ENCODE assay signal across 10 cellular contexts in the genomic region with DNA sequence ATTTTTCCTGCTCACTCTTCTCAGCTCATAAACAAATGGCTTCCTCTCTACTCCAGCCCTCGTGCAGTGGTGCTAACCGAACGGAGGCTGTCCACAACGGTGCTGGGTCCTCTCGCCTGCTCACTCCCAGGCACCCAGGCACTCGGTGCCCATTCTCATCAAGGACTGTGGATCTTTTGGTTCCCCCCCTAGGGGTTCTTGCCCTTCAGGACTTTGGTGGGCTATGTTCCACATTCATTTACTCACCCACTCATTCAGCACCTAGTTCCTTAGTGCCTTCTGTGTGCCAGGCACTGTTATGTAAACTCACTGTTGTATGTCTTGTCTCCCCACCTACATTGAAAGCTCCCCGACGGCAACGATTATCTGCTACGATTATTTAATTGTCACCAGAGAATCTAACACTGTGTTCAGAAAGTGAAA.
DNase-seq lines count a peak whose midpoint lies in the region; ATAC-seq and TF ChIP-seq lines count a peak whose summit lies in the region.
"Had no signal": no experiment of that assay in that cellular context is flagged by ENCODE, and none has a peak within 500 bp of the region (broad histone marks: within the 10 kb centered on the region; RNA-seq: fewer than 3 reads in every experiment).

No MANE protein-coding gene starts in this region.

- no peak overlapping the region for H3K4me3 Mint-ChIP-seq in dendritic cell treated with granulocyte-macrophage colony-stimulating factor and Interleukin-4, amounts not matched to agents 40 ng/mL and 50 ng/mL, for 4 days
- peak overlapping the region in 2 of 3 experiments; percentile 15 to 45 for H3K4me3 Mint-ChIP-seq in nephron

- H3K27ac ChIP-seq in SJSA1, result peak overlapping the region; percentile 42; the same call in 1 of the 2 replicates
- H3K27ac ChIP-seq: foreskin keratinocyte had no signal

- intact Hi-C loops in dendritic cell treated with granulocyte-macrophage colony-stimulating factor and Interleukin-4, amounts not matched to agents 40 ng/mL and 50 ng/mL, for 4 days (cut with micrococcal nuclease), result no loop called here

- no peaks in the 10 kb centered on the region for H3K9me3 ChIP-seq in SJSA1 (replicated peaks)

- no peak for TF ChIP-seq CTCF in AG10803 (conservative IDR thresholded peaks at IDR 0.05; ENCODE audit: low read length)
- no peak for TF ChIP-seq CTCF in nephron (IDR thresholded peaks at IDR 0.05; ENCODE audit: unreplicated experiment in 3 of 3)

- ATAC-seq in HG02938 (IDR thresholded peaks at IDR 0.05; ENCODE audit: unreplicated experiment), result no peak
- ATAC-seq: foreskin keratinocyte had no signal

- H3K4me1 ChIP-seq in SJSA1 (replicated peaks), result peaks cover 52% of the 10 kb centered on the region

- H3K36me3 ChIP-seq in SJSA1, result 0 out of 2 replicates have a peak, but pooled peaks cover 5% of the 10 kb centered on the region

- H3K27me3 Mint-ChIP-seq in dendritic cell treated with granulocyte-macrophage colony-stimulating factor and Interleukin-4, amounts not matched to agents 40 ng/mL and 50 ng/mL, for 4 days, result no peaks in the 10 kb centered on the region
- no peaks in the 10 kb centered on the region for H3K27me3 Mint-ChIP-seq in nephron (ENCODE audit: low read depth)

- no peaks in the 10 kb centered on the region for H3K36me3 Mint-ChIP-seq in dendritic cell treated with granulocyte-macrophage colony-stimulating factor and Interleukin-4, amounts not matched to agents 40 ng/mL and 50 ng/mL, for 4 days (ENCODE audit: low read depth)
- H3K36me3 Mint-ChIP-seq in nephron (ENCODE audit: low read depth), result peaks cover 13% of the 10 kb centered on the region

- no peak for DNase-seq in AG10803 (ENCODE audit: low read depth)
- DNase-seq in SJSA1 (ENCODE audit: low read depth in 1 of 2, low spot score in 2 of 2), result no peak
- DNase-seq in GOT3 (lab: John Stamatoyannopoulos, UW), result no peak
- no peak for DNase-seq in KBM-7
- no peak for DNase-seq in globus pallidus (ENCODE audit: low spot score)
- DNase-seq: foreskin keratinocyte, NCI-H1092 had no signal

- in situ Hi-C loops in KBM-7 (cut with MboI; ENCODE audit: low pct_unique_long_range_greater_than_20kb, low sequenced_read_pairs), result no loop called here

- H3K9me3 Mint-ChIP-seq in dendritic cell treated with granulocyte-macrophage colony-stimulating factor and Interleukin-4, amounts not matched to agents 40 ng/mL and 50 ng/mL, for 4 days, result no peaks in the 10 kb centered on the region
- no peaks in the 10 kb centered on the region for H3K9me3 Mint-ChIP-seq in nephron

- peaks cover 56% of the 10 kb centered on the region for H3K4me1 Mint-ChIP-seq in dendritic cell treated with granulocyte-macrophage colony-stimulating factor and Interleukin-4, amounts not matched to agents 40 ng/mL and 50 ng/mL, for 4 days (ENCODE audit: low read depth)
- peaks cover 82% of the 10 kb centered on the region for H3K4me1 Mint-ChIP-seq in nephron

- H3K27ac Mint-ChIP-seq in dendritic cell treated with granulocyte-macrophage colony-stimulating factor and Interleukin-4, amounts not matched to agents 40 ng/mL and 50 ng/mL, for 4 days, result peak overlapping the region; percentile 12
- peak overlapping the region; percentile 84 to 93 (median 87) for H3K27ac Mint-ChIP-seq in nephron

- H3K27me3 ChIP-seq in SJSA1 (replicated peaks), result no peaks in the 10 kb centered on the region
- H3K27me3 ChIP-seq: foreskin keratinocyte had no signal

- H3K4me3 ChIP-seq in AG10803 (ENCODE audit: low read length), result peak overlapping the region; percentile 46
- no peak overlapping the region for H3K4me3 ChIP-seq in SJSA1
